1 cellular context compared by ENCODE assay signal in the genomic region with DNA sequence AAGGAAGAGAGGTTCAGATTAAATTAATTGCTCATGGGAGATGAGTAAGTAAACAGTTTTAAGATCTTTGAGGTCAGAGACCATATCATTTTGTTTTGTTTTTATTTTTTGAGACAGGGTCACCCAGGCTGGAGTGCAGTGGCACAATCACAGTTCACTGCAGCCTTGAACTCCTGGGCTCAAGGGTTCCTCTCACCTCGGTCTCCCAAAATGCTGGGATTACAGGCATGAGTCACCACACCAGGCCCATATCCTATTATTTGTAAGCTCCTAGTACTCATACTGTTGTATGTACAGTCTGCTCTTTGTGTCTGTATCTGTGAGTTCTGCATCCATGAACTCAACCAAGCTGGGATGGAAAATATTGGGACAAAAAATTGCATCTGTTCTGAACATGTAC.
TF ChIP-seq lines count a peak whose summit lies in the region.

No MANE protein-coding gene starts in this region.

TF ChIP-seq in neural cell, 6 proteins besides CTCF, POLR2A, EP300 and RAD21 (continued from another document):
- TF ChIP-seq, protein P1, sequence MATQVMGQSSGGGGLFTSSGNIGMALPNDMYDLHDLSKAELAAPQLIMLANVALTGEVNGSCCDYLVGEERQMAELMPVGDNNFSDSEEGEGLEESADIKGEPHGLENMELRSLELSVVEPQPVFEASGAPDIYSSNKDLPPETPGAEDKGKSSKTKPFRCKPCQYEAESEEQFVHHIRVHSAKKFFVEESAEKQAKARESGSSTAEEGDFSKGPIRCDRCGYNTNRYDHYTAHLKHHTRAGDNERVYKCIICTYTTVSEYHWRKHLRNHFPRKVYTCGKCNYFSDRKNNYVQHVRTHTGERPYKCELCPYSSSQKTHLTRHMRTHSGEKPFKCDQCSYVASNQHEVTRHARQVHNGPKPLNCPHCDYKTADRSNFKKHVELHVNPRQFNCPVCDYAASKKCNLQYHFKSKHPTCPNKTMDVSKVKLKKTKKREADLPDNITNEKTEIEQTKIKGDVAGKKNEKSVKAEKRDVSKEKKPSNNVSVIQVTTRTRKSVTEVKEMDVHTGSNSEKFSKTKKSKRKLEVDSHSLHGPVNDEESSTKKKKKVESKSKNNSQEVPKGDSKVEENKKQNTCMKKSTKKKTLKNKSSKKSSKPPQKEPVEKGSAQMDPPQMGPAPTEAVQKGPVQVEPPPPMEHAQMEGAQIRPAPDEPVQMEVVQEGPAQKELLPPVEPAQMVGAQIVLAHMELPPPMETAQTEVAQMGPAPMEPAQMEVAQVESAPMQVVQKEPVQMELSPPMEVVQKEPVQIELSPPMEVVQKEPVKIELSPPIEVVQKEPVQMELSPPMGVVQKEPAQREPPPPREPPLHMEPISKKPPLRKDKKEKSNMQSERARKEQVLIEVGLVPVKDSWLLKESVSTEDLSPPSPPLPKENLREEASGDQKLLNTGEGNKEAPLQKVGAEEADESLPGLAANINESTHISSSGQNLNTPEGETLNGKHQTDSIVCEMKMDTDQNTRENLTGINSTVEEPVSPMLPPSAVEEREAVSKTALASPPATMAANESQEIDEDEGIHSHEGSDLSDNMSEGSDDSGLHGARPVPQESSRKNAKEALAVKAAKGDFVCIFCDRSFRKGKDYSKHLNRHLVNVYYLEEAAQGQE (IDR thresholded peaks at IDR 0.05; ENCODE audit: borderline replicate concordance), result no peak
- no peak for TF ChIP-seq POLR2AphosphoS5 (IDR thresholded peaks at IDR 0.05)
